In genomic region chr10:90289037-90289436, GRCh38 we compare ENCODE assay signal across 13 cellular contexts.
A peak's percentile ranks its signal among the peaks of the same experiment; 100 is the strongest.
DNase-seq lines count a peak whose midpoint lies in the region; ATAC-seq, FAIRE-seq and TF ChIP-seq lines count a peak whose summit lies in the region.
"Had no signal": no experiment of that assay in that cellular context is flagged by ENCODE, and none has a peak within 500 bp of the region (broad histone marks: within the 10 kb centered on the region; RNA-seq: fewer than 3 reads in every experiment).

No MANE protein-coding gene starts in this region.

- H3K4me3 ChIP-seq in bronchial epithelial cell (ENCODE audit: low read depth, low read length) = no peak overlapping the region
- H3K4me3 ChIP-seq in psoas muscle = no peak overlapping the region

- peak; percentile 61 for DNase-seq in bronchial epithelial cell (ENCODE audit: low read depth)
- DNase-seq in sciatic nerve (ENCODE audit: low spot score) = no peak
- no peak for DNase-seq in NCI-H82 (lab: John Stamatoyannopoulos, UW)
- no peak for DNase-seq in hypothalamus (lab: John Stamatoyannopoulos, UW)
- no peak for DNase-seq in psoas muscle
- DNase-seq: activated CD4-positive, alpha-beta T cell treated with anti-CD3 and anti-CD28 coated beads, Interleukin-2, amount 10 ng/mL, durations not matched to agents 24 days and 14 days; activated naive CD4-positive, alpha-beta T cell treated with anti-CD3 and anti-CD28 coated beads, Interleukin-2, amount 50 U/mL, for 16 hours; Caco-2; Karpas-422; NCI-H446 treated with DMSO at 0.1 percent for 48 hours had no signal

- TF ChIP-seq CTCF in bronchial epithelial cell (IDR thresholded peaks at IDR 0.05; ENCODE audit: insufficient read depth, low read length, severe bottlenecking) = no peak
- TF ChIP-seq CTCF in psoas muscle (IDR thresholded peaks at IDR 0.05) = no peak

- FAIRE-seq in bronchial epithelial cell (lab: Jason Lieb, UNC) = no peak

- H3K9me3 ChIP-seq in psoas muscle = no peaks in the 10 kb centered on the region
- H3K9me3 ChIP-seq: Caco-2 had no signal

- H3K4me1 ChIP-seq in psoas muscle = no peaks in the 10 kb centered on the region
- H3K4me1 ChIP-seq: Caco-2 had no signal

- ATAC-seq in GM18499 (IDR thresholded peaks at IDR 0.05; ENCODE audit: insufficient read depth, unreplicated experiment) (peak; percentile 48), HG03103 (IDR thresholded peaks at IDR 0.05; ENCODE audit: low read depth, unreplicated experiment) (peak; percentile 48), sciatic nerve (peak; percentile 28), HG02588 (IDR thresholded peaks at IDR 0.05; ENCODE audit: unreplicated experiment) (no peak), psoas muscle (no peak)

- intact Hi-C loops in sciatic nerve (cut with DNase I) = no loop called here
- intact Hi-C loops in psoas muscle (cut with DNase I) = no loop called here

- H3K27me3 ChIP-seq in bronchial epithelial cell (ENCODE audit: control insufficient read depth, insufficient read depth, low read length) (no peaks in the 10 kb centered on the region), psoas muscle (ENCODE audit: insufficient read depth in 3 of 3, low read length in 2 of 3) (no peaks in the 10 kb centered on the region)

- no peak overlapping the region for H3K27ac ChIP-seq in psoas muscle

- WGBS in psoas muscle, 3 donors = 62 to 78% (median 71%) methylated on average over 1 of the region's 1 CpG

- H3K36me3 ChIP-seq in bronchial epithelial cell (ENCODE audit: control insufficient read depth, insufficient read depth, low read length) = no peaks in the 10 kb centered on the region
- no peaks in the 10 kb centered on the region for H3K36me3 ChIP-seq in psoas muscle (ENCODE audit: insufficient read depth in 1 of 2, low read depth in 1 of 2)

Comparison
In these comparisons a context has a peak if more than half of its experiments do, and no peak if none do; other contexts are left out.
1. ATAC-seq: peak in GM18499 (single experiment), HG03103 (single experiment) and sciatic nerve (single experiment); none in HG02588 (single experiment) and psoas muscle (0 of 4).